1 cellular context compared by ENCODE assay signal in the genomic region with DNA sequence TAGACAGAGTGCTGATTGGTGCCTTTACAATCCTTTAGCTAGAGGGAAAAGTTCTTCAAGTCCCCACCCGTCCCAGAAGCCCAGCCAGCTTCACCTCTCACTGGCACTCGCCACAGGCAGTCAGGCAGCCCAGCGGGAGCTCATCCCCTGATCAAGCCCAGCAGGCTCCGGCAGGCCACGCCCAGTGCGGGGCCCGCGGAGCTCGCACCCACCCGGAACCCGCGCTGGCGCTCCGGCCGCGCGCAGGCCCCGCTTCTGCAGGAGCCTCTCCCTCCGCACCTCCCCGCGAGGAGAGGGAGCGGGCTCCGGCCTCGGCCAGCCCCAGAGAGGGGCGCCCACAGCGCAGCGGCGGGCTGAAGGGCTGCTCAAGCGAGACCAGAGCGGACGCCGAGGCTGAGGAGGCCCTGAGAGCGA.
TF ChIP-seq lines count a peak whose summit lies in the region.

No MANE protein-coding gene starts in this region.

TF ChIP-seq in K562, 482 proteins besides CTCF, POLR2A, EP300 and RAD21 (continued from another document):
- TF ChIP-seq RBFOX2 (IDR thresholded peaks at IDR 0.05; ENCODE audit: low read depth, low read length) (0 out of 2 replicates have a peak, but pooled peaks have one; percentile 27), ZNF583 (CRISPR knock-in tag; IDR thresholded peaks at IDR 0.05) (no peak)
